Comparison of ENCODE assay signal across 23 cellular contexts in the genomic region with DNA sequence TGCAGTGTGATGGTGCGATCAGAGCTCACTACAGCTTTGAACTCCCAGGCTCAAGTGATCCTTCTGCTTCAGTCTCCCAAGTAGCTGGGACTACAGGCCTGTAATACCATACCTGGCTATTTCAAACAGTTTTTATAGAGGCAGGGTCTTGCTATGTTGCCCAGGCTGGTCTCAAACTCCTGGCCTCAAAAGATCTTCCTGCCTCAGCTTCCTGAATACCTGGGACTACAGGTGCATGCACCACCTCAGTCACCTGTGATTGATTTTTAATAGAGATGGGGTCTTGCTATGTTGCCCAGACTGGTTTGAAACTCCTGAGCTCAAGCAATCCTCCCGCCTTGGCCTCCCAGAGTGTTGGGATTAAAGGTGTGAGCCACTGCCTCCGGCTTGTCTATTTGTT. TPM values are rescaled to one million over a fixed set of nuclear protein-coding genes. Genes with fewer than 3 reads are reported as not detected.
DNase-seq lines count a peak whose midpoint lies in the region; ATAC-seq, FAIRE-seq and TF ChIP-seq lines count a peak whose summit lies in the region.
"Had no signal": no experiment of that assay in that cellular context is flagged by ENCODE, and none has a peak within 500 bp of the region (broad histone marks: within the 10 kb centered on the region; RNA-seq: fewer than 3 reads in every experiment).

No MANE protein-coding gene starts in this region.

- H2BK5ac ChIP-seq in mesenchymal stem cell (ENCODE audit: low read depth, low read length, poor library complexity, severe bottlenecking) = no peak overlapping the region

- peak; percentile 8 for DNase-seq in natural killer cell treated with Interleukin-12 subunit alpha and Interleukin-12 subunit beta and Interleukin-15 and Interleukin-18, amount 100 ng/mL, for 72 hours (ENCODE audit: low spot score)
- DNase-seq in natural killer cell = no peak
- no peak for DNase-seq in K562 (ENCODE audit: extremely low read depth in 1 of 4, low spot score in 3 of 4)
- no peak for DNase-seq in mesenchymal stem cell
- no peak for DNase-seq in smooth muscle cell (lab: John Stamatoyannopoulos, UW; ENCODE audit: unreplicated experiment)
- DNase-seq in NCI-H187 (lab: John Stamatoyannopoulos, UW) = no peak
- no peak for DNase-seq in RCC 7860 (ENCODE audit: low spot score)
- DNase-seq: 8988T; ACHN; AML-193; BE2C; Caco-2; CD4-positive, CD25-positive, alpha-beta regulatory T cell; CD8-positive, alpha-beta T cell; DMS153; DND-41; GOT3 had no signal

- H2BK15ac ChIP-seq in mesenchymal stem cell (ENCODE audit: low read depth, poor library complexity, severe bottlenecking) = no peak overlapping the region

- no peaks in the 10 kb centered on the region for H3K27me3 ChIP-seq in K562 (ENCODE audit: control insufficient read depth in 2 of 2, insufficient read depth in 2 of 2, low read length in 2 of 2)
- H3K27me3 ChIP-seq in mesenchymal stem cell (ENCODE audit: control insufficient read depth in 1 of 2, insufficient read depth in 1 of 2, low read length in 2 of 2) = no peaks in the 10 kb centered on the region
- H3K27me3 ChIP-seq in smooth muscle cell (ENCODE audit: low read depth) = no peaks in the 10 kb centered on the region
- H3K27me3 ChIP-seq: BE2C had no signal

- H3K79me2 ChIP-seq in K562 (ENCODE audit: control insufficient read depth, insufficient read depth, low read length) = no peaks in the 10 kb centered on the region
- no peaks in the 10 kb centered on the region for H3K79me2 ChIP-seq in smooth muscle cell (ENCODE audit: low read depth)

- intact Hi-C loops in natural killer cell (cut with micrococcal nuclease) = no loop called here
- intact Hi-C loops in K562 (cut with micrococcal nuclease) = loop anchor here (5.0 kb wide), 1 partner anchor 68 kb away; a partner anchor contains a TSS

- H3K36me3 ChIP-seq in K562 (ENCODE audit: control insufficient read depth, insufficient read depth, low read length) (no peaks in the 10 kb centered on the region), mesenchymal stem cell (ENCODE audit: control insufficient read depth in 1 of 2, insufficient read depth in 2 of 2, low read depth in 1 of 2, low read length in 2 of 2) (no peaks in the 10 kb centered on the region), smooth muscle cell (ENCODE audit: low read depth) (no peaks in the 10 kb centered on the region)
- H3K36me3 ChIP-seq: BE2C, HAP-1 had no signal

- no peak overlapping the region for H2BK120ac ChIP-seq in mesenchymal stem cell (ENCODE audit: low read depth, low read length)

- no peak overlapping the region for H2AK5ac ChIP-seq in mesenchymal stem cell (ENCODE audit: low read length, severe bottlenecking)

- H3K36me3 Mint-ChIP-seq in natural killer cell treated with Interleukin-12 subunit alpha and Interleukin-12 subunit beta and Interleukin-15 and Interleukin-18, amount 100 ng/mL, for 72 hours = no peaks in the 10 kb centered on the region
- H3K36me3 Mint-ChIP-seq in natural killer cell = no peaks in the 10 kb centered on the region
- H3K36me3 Mint-ChIP-seq: CD4-positive, CD25-positive, alpha-beta regulatory T cell; CD8-positive, alpha-beta T cell had no signal

- H4K20me1 ChIP-seq in K562 (replicated peaks; ENCODE audit: control insufficient read depth, insufficient read depth, low read length) = no peaks in the 10 kb centered on the region
- H4K20me1 ChIP-seq in smooth muscle cell (ENCODE audit: low read depth) = no peaks in the 10 kb centered on the region

- peak overlapping the region; percentile 6 to 92 for H2BK12ac ChIP-seq in mesenchymal stem cell (ENCODE audit: low read length in 2 of 2)

- no peak for TF ChIP-seq EP300 in K562 (IDR thresholded peaks at IDR 0.05; ENCODE audit: low read length)

- H3K4me1 ChIP-seq in K562 (replicated peaks in 1 of 2; ENCODE audit: control insufficient read depth in 2 of 2, insufficient read depth in 2 of 2, low read length in 2 of 2) = peaks cover 19 to 20% of the 10 kb centered on the region in 2 experiments
- peaks cover 2% of the 10 kb centered on the region for H3K4me1 ChIP-seq in mesenchymal stem cell (ENCODE audit: control insufficient read depth, insufficient read depth, low read depth, low read length)
- no peaks in the 10 kb centered on the region for H3K4me1 ChIP-seq in smooth muscle cell (ENCODE audit: low read depth)
- H3K4me1 ChIP-seq: BE2C, Caco-2 had no signal

- H3K4me3 Mint-ChIP-seq in natural killer cell treated with Interleukin-12 subunit alpha and Interleukin-12 subunit beta and Interleukin-15 and Interleukin-18, amount 100 ng/mL, for 72 hours = no peak overlapping the region
- H3K4me3 Mint-ChIP-seq in natural killer cell = no peak overlapping the region
- H3K4me3 Mint-ChIP-seq: CD4-positive, CD25-positive, alpha-beta regulatory T cell; CD8-positive, alpha-beta T cell had no signal

- no peak for TF ChIP-seq POLR2A in K562 (conservative IDR thresholded peaks at IDR 0.05)

- H3K9me3 Mint-ChIP-seq in natural killer cell treated with Interleukin-12 subunit alpha and Interleukin-12 subunit beta and Interleukin-15 and Interleukin-18, amount 100 ng/mL, for 72 hours = no peaks in the 10 kb centered on the region
- H3K9me3 Mint-ChIP-seq in natural killer cell = no peaks in the 10 kb centered on the region
- H3K9me3 Mint-ChIP-seq: CD4-positive, CD25-positive, alpha-beta regulatory T cell; CD8-positive, alpha-beta T cell had no signal

- no TSS peak for BruUV-seq in K562 (replicated peaks; lab: Mats Ljungman, UMichigan)

- H3K18ac ChIP-seq in mesenchymal stem cell (ENCODE audit: low read depth in 1 of 2, low read length in 2 of 2) = peak overlapping the region in 1 of 2 experiments; percentile 52

- H4K91ac ChIP-seq in mesenchymal stem cell (ENCODE audit: low read length) = no peak overlapping the region

- CTCF ChIA-PET in K562 (lab: Yijun Ruan, JAX; ENCODE audit: low intra/inter-chr PET ratio) = no interaction called here

- H3K27ac Mint-ChIP-seq in natural killer cell treated with Interleukin-12 subunit alpha and Interleukin-12 subunit beta and Interleukin-15 and Interleukin-18, amount 100 ng/mL, for 72 hours = peak overlapping the region in 1 of 2 donors; percentile 82
- H3K27ac Mint-ChIP-seq in natural killer cell = no peak overlapping the region
- H3K27ac Mint-ChIP-seq: CD8-positive, alpha-beta T cell had no signal

- H3K4me2 ChIP-seq in K562 (ENCODE audit: insufficient read depth, low read length) = no peak overlapping the region
- H3K4me2 ChIP-seq in mesenchymal stem cell (ENCODE audit: low read length, poor library complexity, severe bottlenecking) = no peak overlapping the region
- H3K4me2 ChIP-seq in smooth muscle cell = no peak overlapping the region
- H3K4me2 ChIP-seq: A549 had no signal

- TF ChIP-seq RAD21 in K562 (CRISPR knock-in tag; conservative IDR thresholded peaks at IDR 0.05 in 1 of 2, IDR thresholded peaks at IDR 0.05 in 1 of 2) = no peak

- no peaks in the 10 kb centered on the region for H3K9me3 ChIP-seq in K562 (replicated peaks; ENCODE audit: control insufficient read depth, insufficient read depth, low read depth, low read length)
- H3K9me3 ChIP-seq in mesenchymal stem cell (ENCODE audit: control insufficient read depth, low read length) = no peaks in the 10 kb centered on the region
- no peaks in the 10 kb centered on the region for H3K9me3 ChIP-seq in smooth muscle cell (replicated peaks; ENCODE audit: low read depth)
- H3K9me3 ChIP-seq: A549, BE2C, Caco-2, HAP-1 had no signal

- no peaks in the 10 kb centered on the region for H3K79me1 ChIP-seq in mesenchymal stem cell (replicated peaks; ENCODE audit: low read length, poor library complexity, severe bottlenecking)

- H3K4ac ChIP-seq in mesenchymal stem cell (ENCODE audit: low read depth in 1 of 2, low read length in 2 of 2) = no peak overlapping the region

- H2AFZ ChIP-seq in K562 (ENCODE audit: low read depth, low read length) = no peak overlapping the region
- H2AFZ ChIP-seq in mesenchymal stem cell (ENCODE audit: low read depth, low read length) = no peak overlapping the region
- no peak overlapping the region for H2AFZ ChIP-seq in smooth muscle cell (ENCODE audit: low read depth)

- H3K4me3 ChIP-seq in K562 = no peak overlapping the region
- no peak overlapping the region for H3K4me3 ChIP-seq in mesenchymal stem cell (ENCODE audit: insufficient read depth in 1 of 2, low read depth in 1 of 2, low read length in 2 of 2)
- no peak overlapping the region for H3K4me3 ChIP-seq in smooth muscle cell
- H3K4me3 ChIP-seq: A549, HAP-1 had no signal

- WGBS in K562 (ENCODE audit: insufficient coverage, low coverage, missing lambda C conversion rate) = 79% methylated on average over 3 of the region's 3 CpGs
- WGBS in mesenchymal stem cell = 91% methylated on average over 3 of the region's 3 CpGs
- WGBS in smooth muscle cell (ENCODE audit: low lambda C conversion rate) = 85% methylated on average over 3 of the region's 3 CpGs

- no peak for ATAC-seq in natural killer cell treated with Interleukin-12 subunit alpha and Interleukin-12 subunit beta and Interleukin-15 and Interleukin-18, amount 100 ng/mL, for 72 hours
- no peak for ATAC-seq in natural killer cell
- ATAC-seq in K562 = no peak
- ATAC-seq: A549; CD8-positive, alpha-beta T cell had no signal

- H4K8ac ChIP-seq in mesenchymal stem cell (ENCODE audit: low read length) = peak overlapping the region; percentile 27

- no peak overlapping the region for H3K9ac ChIP-seq in K562 (ENCODE audit: insufficient read depth in 1 of 2, low read depth in 2 of 2, low read length in 2 of 2)
- H3K9ac ChIP-seq in mesenchymal stem cell (ENCODE audit: low read length) = no peak overlapping the region
- H3K9ac ChIP-seq in smooth muscle cell (ENCODE audit: low read depth) = no peak overlapping the region

- H3K14ac ChIP-seq in mesenchymal stem cell (ENCODE audit: low read length in 2 of 2) = no peak overlapping the region

- in situ Hi-C loops in K562 (cut with MboI) = no loop called here

- H3K27ac ChIP-seq in K562 (ENCODE audit: extremely low read depth, low read depth, low read length) = no peak overlapping the region
- H3K27ac ChIP-seq in mesenchymal stem cell (ENCODE audit: low read length, poor library complexity, severe bottlenecking) = no peak overlapping the region
- H3K27ac ChIP-seq in smooth muscle cell (ENCODE audit: low read depth) = no peak overlapping the region
- H3K27ac ChIP-seq: A549, C4-2B had no signal

- H3K4me1 Mint-ChIP-seq in natural killer cell treated with Interleukin-12 subunit alpha and Interleukin-12 subunit beta and Interleukin-15 and Interleukin-18, amount 100 ng/mL, for 72 hours (ENCODE audit: low read depth in 2 of 2) = peaks cover 13 to 15% of the 10 kb centered on the region in 2 donors
- no peaks in the 10 kb centered on the region for H3K4me1 Mint-ChIP-seq in natural killer cell

- no peaks in the 10 kb centered on the region for H3K9me1 ChIP-seq in K562 (ENCODE audit: control insufficient read depth, insufficient read depth, low read length)

- POLR2A ChIA-PET in K562 (lab: Yijun Ruan, JAX) = no interaction called here

- FAIRE-seq in K562 (lab: Jason Lieb, UNC) = no peak
- FAIRE-seq in RCC 7860 (lab: Jason Lieb, UNC) = no peak
- FAIRE-seq: A549, G401.6, GM12892, H54 had no signal

- H3K27me3 Mint-ChIP-seq in natural killer cell treated with Interleukin-12 subunit alpha and Interleukin-12 subunit beta and Interleukin-15 and Interleukin-18, amount 100 ng/mL, for 72 hours = peaks cover 0 to 4% of the 10 kb centered on the region in 2 donors
- peaks cover 0 to 3% of the 10 kb centered on the region in 2 donors for H3K27me3 Mint-ChIP-seq in natural killer cell (ENCODE audit: low read depth in 2 of 2)

- H3K23ac ChIP-seq in mesenchymal stem cell (ENCODE audit: low read length in 2 of 2) = no peak overlapping the region

- no peak for TF ChIP-seq CTCF in natural killer cell (IDR thresholded peaks at IDR 0.05)
- no peak for TF ChIP-seq CTCF in K562 (IDR thresholded peaks at IDR 0.05 in 2 of 3, conservative IDR thresholded peaks at IDR 0.05 in 1 of 3; ENCODE audit: insufficient read depth in 2 of 3, low read depth in 1 of 3, low read length in 3 of 3)
- TF ChIP-seq CTCF in smooth muscle cell (IDR thresholded peaks at IDR 0.05; ENCODE audit: borderline replicate concordance, insufficient read depth, poor library complexity, severe bottlenecking) = no peak

- peaks cover 3% of the 10 kb centered on the region for H3F3A ChIP-seq in smooth muscle cell (ENCODE audit: low read depth)

RNA-seq across cellular contexts. Expression of a gene that starts 26.4 kb away (rescaled TPM):
- 1 to 10 TPM in 1 of 2 donors, under 1 TPM in 1; 0.90 to 1.1 TPM for total RNA-seq in natural killer cell treated with Interleukin-12 subunit alpha and Interleukin-12 subunit beta and Interleukin-15 and Interleukin-18, amount 100 ng/mL, for 72 hours
- total RNA-seq in natural killer cell (not detected), K562 (2014; rRNA removed) (0.45 and 1.0 TPM in 2 replicates), K562 (2014; rRNA removed; fragmentation: Illumina TruSeq; extraction: Trizol) (0.38 and 0.58 TPM in 2 replicates), K562 (2015; rRNA removed; fragmentation: Illumina TruSeq; extraction: Trizol) (1.8 TPM in 2 replicates), K562 (2021) (0.45 and 0.80 TPM in 2 replicates), smooth muscle cell (not detected in 2 replicates)
- total RNA-seq in K562 (2011; cell fraction: chromatin; rRNA removed; ENCODE audit: low replicate concordance) = 2.5 TPM in 1 of 2 replicates, not detected in the other
- total RNA-seq in K562 (2011; cell fraction: nucleolus; rRNA removed) = 2.9 and 3.2 TPM in 2 replicates
- total RNA-seq in K562 (2011; cell fraction: nucleoplasm; rRNA removed) = 2.6 TPM in 1 of 2 replicates, not detected in the other
- polyA plus RNA-seq in K562 (2011; rRNA removed) (1.1 and 3.6 TPM in 2 replicates), K562 (2014; fragmentation: Illumina TruSeq; extraction: Trizol) (1.0 TPM in 2 replicates), K562 (2014; fragmentation: Nextera tagmentation; extraction: Ambion mirVana) (under 1 TPM in 1 of 2 experiments, not detected in 1; 0.85 TPM), K562 (2014; rRNA removed) (0.77 and 1.3 TPM in 2 replicates), smooth muscle cell (not detected in 2 replicates)
- 1.7 and 10.5 TPM in 2 replicates for polyA plus RNA-seq in K562 (2011; cell fraction: cytosol; rRNA removed)
- polyA plus RNA-seq in K562 (2011; cell fraction: nucleus; rRNA removed) = 2.2 TPM in 1 of 2 replicates, not detected in the other
- polyA plus RNA-seq in K562 (2012) = 0.92 and 1.1 TPM in 2 replicates
- 0.42 and 2.8 TPM in 2 replicates for polyA minus RNA-seq in K562 (2011; rRNA and poly(A)+ RNA removed)
- not detected in 2 replicates for polyA minus RNA-seq in K562 (2011; cell fraction: cytosol; rRNA and poly(A)+ RNA removed)
- not detected in 2 replicates for polyA minus RNA-seq in K562 (2011; cell fraction: nucleus; rRNA and poly(A)+ RNA removed)
- polyA plus RNA-seq in mesenchymal stem cell (2013, experiment 1 of 2) = not detected
- not detected for polyA plus RNA-seq in mesenchymal stem cell (2013, experiment 2 of 2)
- total RNA-seq: Caco-2; CD4-positive, CD25-positive, alpha-beta regulatory T cell; CD8-positive, alpha-beta T cell had no signal
- polyA plus RNA-seq: CD4-positive, CD25-positive, alpha-beta regulatory T cell had no signal

RNA-seq across cellular contexts. Expression of a gene that starts 38.8 kb away (rescaled TPM):
- 10 to 100 TPM; 33.8 to 46.0 TPM for total RNA-seq in natural killer cell treated with Interleukin-12 subunit alpha and Interleukin-12 subunit beta and Interleukin-15 and Interleukin-18, amount 100 ng/mL, for 72 hours
- total RNA-seq in natural killer cell = 10 to 100 TPM; 45.2 to 74.3 (median 61.9) TPM
- 22.0 and 61.8 TPM in 2 replicates for total RNA-seq in K562 (2011; cell fraction: chromatin; rRNA removed; ENCODE audit: low replicate concordance)
- total RNA-seq in K562 (2011; cell fraction: nucleolus; rRNA removed) = 61.1 and 68.0 TPM in 2 replicates
- 53.5 and 72.0 TPM in 2 replicates for total RNA-seq in K562 (2011; cell fraction: nucleoplasm; rRNA removed)
- 22.3 and 29.1 TPM in 2 replicates for total RNA-seq in K562 (2014; rRNA removed)
- 11.0 and 11.8 TPM in 2 replicates for total RNA-seq in K562 (2014; rRNA removed; fragmentation: Illumina TruSeq; extraction: Trizol)
- total RNA-seq in K562 (2015; rRNA removed; fragmentation: Illumina TruSeq; extraction: Trizol) = 14.5 and 14.9 TPM in 2 replicates
- 33.6 and 36.7 TPM in 2 replicates for total RNA-seq in K562 (2021)
- 17.9 and 33.4 TPM in 2 replicates for polyA plus RNA-seq in K562 (2011; rRNA removed)
- 31.3 and 72.7 TPM in 2 replicates for polyA plus RNA-seq in K562 (2011; cell fraction: cytosol; rRNA removed)
- 19.7 and 50.0 TPM in 2 replicates for polyA plus RNA-seq in K562 (2011; cell fraction: nucleus; rRNA removed)
- 37.9 and 107 TPM in 2 replicates for polyA plus RNA-seq in K562 (2012)
- polyA plus RNA-seq in K562 (2014; fragmentation: Illumina TruSeq; extraction: Trizol) = 23.8 and 45.5 TPM in 2 replicates
- polyA plus RNA-seq in K562 (2014; fragmentation: Nextera tagmentation; extraction: Ambion mirVana) = 1 to 10 TPM; 3.3 to 5.4 TPM
- 20.1 and 20.9 TPM in 2 replicates for polyA plus RNA-seq in K562 (2014; rRNA removed)
- 12.8 and 15.1 TPM in 2 replicates for polyA minus RNA-seq in K562 (2011; rRNA and poly(A)+ RNA removed)
- 20.8 and 31.7 TPM in 2 replicates for polyA minus RNA-seq in K562 (2011; cell fraction: cytosol; rRNA and poly(A)+ RNA removed)
- 10.0 and 15.5 TPM in 2 replicates for polyA minus RNA-seq in K562 (2011; cell fraction: nucleus; rRNA and poly(A)+ RNA removed)
- 78.6 TPM for polyA plus RNA-seq in mesenchymal stem cell (2013, experiment 1 of 2)
- polyA plus RNA-seq in mesenchymal stem cell (2013, experiment 2 of 2) = 78.6 TPM
- total RNA-seq in smooth muscle cell = 36.6 and 43.9 TPM in 2 replicates
- 97.6 and 105 TPM in 2 replicates for polyA plus RNA-seq in smooth muscle cell
